10 cellular contexts compared by ENCODE assay signal in the genomic region with DNA sequence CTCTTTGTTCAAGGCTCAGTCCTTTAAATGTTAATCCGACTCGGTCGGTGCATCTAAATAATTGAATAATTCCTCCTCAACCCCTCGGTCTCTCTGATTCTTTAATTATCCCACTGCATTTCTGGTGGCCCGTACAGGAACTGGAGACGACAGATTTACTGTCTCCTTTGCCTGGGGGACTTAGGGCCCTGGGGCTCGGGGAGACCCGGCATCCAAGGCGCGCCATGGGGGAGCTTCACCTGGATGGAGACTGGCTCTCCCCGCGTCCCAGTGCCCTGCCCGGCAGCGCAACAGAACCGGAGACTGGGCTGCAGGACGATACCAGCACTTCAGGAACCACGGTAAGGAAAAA. TPM values are rescaled to one million over a fixed set of nuclear protein-coding genes. Genes with fewer than 3 reads are reported as not detected.
A peak's percentile ranks its signal among the peaks of the same experiment; 100 is the strongest.
DNase-seq lines count a peak whose midpoint lies in the region; ATAC-seq and TF ChIP-seq lines count a peak whose summit lies in the region.
"Had no signal": no experiment of that assay in that cellular context is flagged by ENCODE, and none has a peak within 500 bp of the region (broad histone marks: within the 10 kb centered on the region; RNA-seq: fewer than 3 reads in every experiment).

No MANE protein-coding gene starts in this region.

- H3K27ac Mint-ChIP-seq in HFFc6: no peak overlapping the region
- H3K27ac Mint-ChIP-seq: T-helper 17 cell had no signal

- peaks cover 5% of the 10 kb centered on the region; the same call in 1 of the 2 replicates for H3K4me1 Mint-ChIP-seq in HFFc6 (ENCODE audit: low read depth)
- H3K4me1 Mint-ChIP-seq: T-helper 17 cell had no signal

- no peaks in the 10 kb centered on the region; the same call in 1 of the 2 replicates for H3K27me3 Mint-ChIP-seq in HFFc6 (ENCODE audit: insufficient read depth)
- H3K27me3 Mint-ChIP-seq: T-helper 17 cell had no signal

- no peaks in the 10 kb centered on the region for H3K27me3 ChIP-seq in parathyroid adenoma (ENCODE audit: control insufficient read depth, insufficient read depth, low read length)

- H3K27ac ChIP-seq in RWPE1: peak overlapping the region; percentile 96
- H3K27ac ChIP-seq in parathyroid adenoma: no peak overlapping the region

- no peaks in the 10 kb centered on the region for H3K36me3 Mint-ChIP-seq in HFFc6 (ENCODE audit: low read depth)

- H3K79me2 ChIP-seq in parathyroid adenoma: no peaks in the 10 kb centered on the region

- DNase-seq in AG10803 (ENCODE audit: low read depth) (no peak), RWPE1 (ENCODE audit: low spot score) (no peak), foreskin fibroblast (no peak), HFFc6 (no peak), HUDEP-2 (lab: John Stamatoyannopoulos, UW; ENCODE audit: unreplicated experiment in 76 of 76) (no peak)
- DNase-seq: NCI-H526 treated with DMSO at 0.1 percent for 48 hours, T-helper 17 cell had no signal

- H3K4me3 ChIP-seq in AG10803 (ENCODE audit: low read length) (peak overlapping the region; percentile 66), foreskin fibroblast (ENCODE audit: low read depth in 1 of 2, low read length in 2 of 2) (peak overlapping the region; percentile 51 to 55), parathyroid adenoma (ENCODE audit: low read depth, low read length) (no peak overlapping the region)

- TF ChIP-seq CTCF in AG10803 (conservative IDR thresholded peaks at IDR 0.05; ENCODE audit: low read length) (no peak), RWPE1 (conservative IDR thresholded peaks at IDR 0.05; ENCODE audit: low read depth) (no peak), foreskin fibroblast (IDR thresholded peaks at IDR 0.05; ENCODE audit: low read depth, low read length) (no peak), parathyroid adenoma (IDR thresholded peaks at IDR 0.05) (no peak), HFFc6 (IDR thresholded peaks at IDR 0.05) (no peak)

- H3K9me3 ChIP-seq in parathyroid adenoma (ENCODE audit: control insufficient read depth, low read length): no peaks in the 10 kb centered on the region

- peak overlapping the region; percentile 89 for H2AFZ ChIP-seq in parathyroid adenoma

- no peak overlapping the region for H3K4me2 ChIP-seq in parathyroid adenoma (ENCODE audit: low read length)

- no peaks in the 10 kb centered on the region for H3K9me3 Mint-ChIP-seq in HFFc6

- peaks cover 6% of the 10 kb centered on the region for H3K4me1 ChIP-seq in parathyroid adenoma

- ATAC-seq in esophagus mucosa (no peak), GM21737 (IDR thresholded peaks at IDR 0.05; ENCODE audit: unreplicated experiment) (no peak)

- H3K4me3 Mint-ChIP-seq in HFFc6: no peak overlapping the region
- H3K4me3 Mint-ChIP-seq: T-helper 17 cell had no signal

- CTCF ChIA-PET in RWPE1 (lab: Yijun Ruan, JAX): interaction anchor here (0.6 kb wide), 1 partner anchor 9 kb away, joined by 3 read pairs; no protein-coding TSS in a partner anchor

- POLR2A ChIA-PET in RWPE1 (lab: Yijun Ruan, JAX; ENCODE audit: low non-redundant PET): no interaction called here

- no peak overlapping the region for H3K9ac ChIP-seq in parathyroid adenoma

- H3K36me3 ChIP-seq in parathyroid adenoma (ENCODE audit: control insufficient read depth, insufficient read depth, low read length): no peaks in the 10 kb centered on the region

RNA-seq across cellular contexts. Expression of a gene that starts 47.7 kb away (rescaled TPM):
- total RNA-seq in HFFc6 (2021; fragmentation: NEBNext Ultra II Directional; extraction: Animal tissue kit (Norgen Biotek cat#: 25700)): 10 to 100 TPM; 22.7 to 31.4 (median 27.3) TPM
- total RNA-seq in esophagus mucosa: 32.1 TPM

RNA-seq across cellular contexts. Expression of a gene that starts 48.3 kb away (rescaled TPM):
- under 1 TPM; 0.07 to 0.56 (median 0.19) TPM for total RNA-seq in HFFc6 (2021; fragmentation: NEBNext Ultra II Directional; extraction: Animal tissue kit (Norgen Biotek cat#: 25700))
- 0.04 TPM for total RNA-seq in esophagus mucosa

RNA-seq across cellular contexts. Expression of a gene that starts 53.5 kb away (rescaled TPM):
- total RNA-seq in HFFc6 (2021; fragmentation: NEBNext Ultra II Directional; extraction: Animal tissue kit (Norgen Biotek cat#: 25700)): 100 to 1,000 TPM in 5 of 6 experiments, 10 to 100 TPM in 1; 93.9 to 119 (median 112) TPM
- 104 TPM for total RNA-seq in esophagus mucosa

RNA-seq across cellular contexts. Expression of a gene that starts 53.8 kb away (rescaled TPM):
- 100 to 1,000 TPM; 127 to 138 (median 133) TPM for total RNA-seq in HFFc6 (2021; fragmentation: NEBNext Ultra II Directional; extraction: Animal tissue kit (Norgen Biotek cat#: 25700))
- 109 TPM for total RNA-seq in esophagus mucosa
